37 cellular contexts compared by ENCODE assay signal in the genomic region with DNA sequence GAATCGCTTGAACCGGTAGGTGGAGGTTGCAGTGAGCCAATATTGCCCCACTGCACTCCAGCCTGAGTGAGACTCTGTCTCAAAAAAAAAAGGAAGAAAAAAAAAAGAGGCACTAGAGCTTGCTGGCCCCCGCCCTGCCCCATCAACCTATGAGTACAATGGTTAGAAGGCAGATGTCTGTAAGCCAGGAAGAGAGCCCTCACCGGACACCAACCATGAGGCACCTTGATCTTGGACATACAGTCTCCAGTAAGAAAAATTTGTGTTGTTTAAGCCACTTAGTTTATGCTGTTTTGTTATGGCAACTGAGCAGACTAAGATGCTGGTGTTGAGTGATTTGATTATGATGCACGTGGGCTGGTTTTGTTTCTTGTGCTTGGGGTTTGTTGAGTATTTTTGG.
"Had no signal": no experiment of that assay in that cellular context is flagged by ENCODE, and none has a peak within 500 bp of the region (broad histone marks: within the 10 kb centered on the region; RNA-seq: fewer than 3 reads in every experiment).

No MANE protein-coding gene starts in this region.

- H3K27ac Mint-ChIP-seq: activated B cell treated with CpG ODN at 0.5 μM for 24 hours; activated CD4-positive, alpha-beta memory T cell treated with anti-CD3 and anti-CD28 coated beads for 36 hours; activated CD4-positive, alpha-beta T cell treated with anti-CD3 and anti-CD28 coated beads, Interleukin-2, amount 10 ng/mL, durations not matched to agents 24 days and 14 days; activated CD8-positive, alpha-beta T cell treated with anti-CD3 and anti-CD28 coated beads for 36 hours; activated naive CD4-positive, alpha-beta T cell treated with anti-CD3 and anti-CD28 coated beads for 36 hours; activated naive CD4-positive, alpha-beta T cell treated with anti-CD3 and anti-CD28 coated beads, Interleukin-2, amount 50 U/mL, for 72 hours; activated naive CD8-positive, alpha-beta T cell treated with anti-CD3 and anti-CD28 coated beads for 36 hours; activated T-cell treated with anti-CD3 and anti-CD28 coated beads, Interleukin-2, amount 50 U/mL, for 72 hours; activated T-helper 1 cell treated with anti-CD3 and anti-CD28 coated beads, Interleukin-12 subunit alpha, Interleukin-12 subunit beta, Interleukin-2, Interleukin-4 antibody, amounts not matched to agents 30 ng/mL and 10 ng/mL and 1 ng/mL, durations not matched to agents 14 hours and 24 hours and 36 hours; activated T-helper 17 cell treated with anti-CD3 and anti-CD28 coated beads, Interleukin-2, amount 50 U/mL, for 72 hours; T-helper 1 cell treated with Interleukin-12 subunit alpha and Interleukin-12 subunit beta and Interleukin-4 antibody, amounts not matched to agents 30 μg/mL and 1 μg/mL, for 36 hours; T-helper 2 cell treated with Interferon-gamma antibody and Interleukin-4, amounts not matched to agents 5 μg/mL and 100 μg/mL, for 36 hours had no signal

- DNase-seq: activated B cell treated with CpG ODN at 0.5 μM for 24 hours; activated CD4-positive, alpha-beta memory T cell treated with anti-CD3 and anti-CD28 coated beads for 36 hours; activated CD4-positive, alpha-beta T cell treated with anti-CD3 and anti-CD28 coated beads for 4 hours; activated CD4-positive, alpha-beta T cell treated with anti-CD3 and anti-CD28 coated beads, Interleukin-2, amount 10 ng/mL, durations not matched to agents 24 days and 14 days; activated CD4-positive, alpha-beta T cell treated with anti-CD3 and anti-CD28 coated beads, Interleukin-2, amount 50 U/mL, for 1 hour; activated CD4-positive, alpha-beta T cell treated with anti-CD3 and anti-CD28 coated beads, Interleukin-2, amount 50 U/mL, for 4 hours; activated CD4-positive, CD25-positive, alpha-beta regulatory T cell treated with anti-CD3 and anti-CD28 coated beads, Interleukin-2, amount 50 U/mL, for 72 hours; activated CD8-positive, alpha-beta memory T cell treated with anti-CD3 and anti-CD28 coated beads, Interleukin-2, amount 50 U/mL, for 4 hours; activated CD8-positive, alpha-beta T cell treated with anti-CD3 and anti-CD28 coated beads for 36 hours; activated effector memory CD4-positive, alpha-beta T cell treated with anti-CD3 and anti-CD28 coated beads, Interleukin-2, amount 50 U/mL, for 16 hours; activated gamma-delta T cell treated with Interleukin-2 at 50 U/mL for 16 hours; activated naive CD4-positive, alpha-beta T cell; activated naive CD4-positive, alpha-beta T cell treated with anti-CD3 and anti-CD28 coated beads for 36 hours; activated naive CD4-positive, alpha-beta T cell treated with anti-CD3 and anti-CD28 coated beads, Interleukin-2, amount 50 U/mL, for 16 hours; activated naive CD8-positive, alpha-beta T cell treated with anti-CD3 and anti-CD28 coated beads for 36 hours; activated T-cell treated with anti-CD3 and anti-CD28 coated beads for 4 hours; activated T-cell treated with anti-CD3 and anti-CD28 coated beads, Interleukin-2, amount 50 U/mL, for 1 hour; activated T-cell treated with anti-CD3 and anti-CD28 coated beads, Interleukin-2, amount 50 U/mL, for 4 hours; activated T-cell treated with anti-CD3 and anti-CD28 coated beads, Interleukin-2, amount 50 U/mL, for 72 hours; adrenal gland; amniotic stem cell; aorta; body of pancreas; brain microvascular endothelial cell; T-helper 1 cell; T-helper 2 cell; T-helper 9 cell had no signal

- H3K27me3 Mint-ChIP-seq: activated B cell treated with CpG ODN at 0.5 μM for 24 hours; activated CD4-positive, alpha-beta memory T cell treated with anti-CD3 and anti-CD28 coated beads for 36 hours; activated CD4-positive, alpha-beta T cell treated with anti-CD3 and anti-CD28 coated beads, Interleukin-2, amount 10 ng/mL, durations not matched to agents 24 days and 14 days; activated CD8-positive, alpha-beta T cell treated with anti-CD3 and anti-CD28 coated beads for 36 hours; activated naive CD8-positive, alpha-beta T cell treated with anti-CD3 and anti-CD28 coated beads for 36 hours; activated T-helper 17 cell treated with anti-CD3 and anti-CD28 coated beads, Interleukin-2, amount 50 U/mL, for 72 hours; central memory CD8-positive, alpha-beta T cell had no signal

- FAIRE-seq: astrocyte, TTC549 had no signal

- H3K4me3 ChIP-seq: adrenal gland, body of pancreas, breast epithelium had no signal

- ATAC-seq: activated CD8-positive, alpha-beta T cell treated with anti-CD3 and anti-CD28 coated beads for 36 hours; activated naive CD4-positive, alpha-beta T cell treated with anti-CD3 and anti-CD28 coated beads, Interleukin-2, amount 50 U/mL, for 72 hours; activated T-cell treated with anti-CD3 and anti-CD28 coated beads, Interleukin-2, amount 50 U/mL, for 4 hours; activated T-cell treated with anti-CD3 and anti-CD28 coated beads, Interleukin-2, amount 50 U/mL, for 72 hours; activated T-helper 17 cell treated with anti-CD3 and anti-CD28 coated beads, Interleukin-2, amount 50 U/mL, for 72 hours; body of pancreas had no signal

- H3K27ac ChIP-seq: adrenal gland, body of pancreas, brain microvascular endothelial cell, breast epithelium, VCaP had no signal

- H3K4me3 Mint-ChIP-seq: activated B cell treated with CpG ODN at 0.5 μM for 24 hours; activated CD4-positive, alpha-beta memory T cell treated with anti-CD3 and anti-CD28 coated beads for 36 hours; activated CD4-positive, alpha-beta T cell treated with anti-CD3 and anti-CD28 coated beads, Interleukin-2, amount 10 ng/mL, durations not matched to agents 24 days and 14 days; activated CD8-positive, alpha-beta T cell treated with anti-CD3 and anti-CD28 coated beads for 36 hours; activated naive CD4-positive, alpha-beta T cell treated with anti-CD3 and anti-CD28 coated beads for 36 hours; activated naive CD8-positive, alpha-beta T cell treated with anti-CD3 and anti-CD28 coated beads for 36 hours; activated T-cell treated with anti-CD3 and anti-CD28 coated beads, Interleukin-2, amount 50 U/mL, for 4 hours; activated T-cell treated with anti-CD3 and anti-CD28 coated beads, Interleukin-2, amount 50 U/mL, for 72 hours; activated T-helper 1 cell treated with anti-CD3 and anti-CD28 coated beads, Interleukin-12 subunit alpha, Interleukin-12 subunit beta, Interleukin-2, Interleukin-4 antibody, amounts not matched to agents 30 ng/mL and 10 ng/mL and 1 ng/mL, durations not matched to agents 14 hours and 24 hours and 36 hours; activated T-helper 17 cell treated with anti-CD3 and anti-CD28 coated beads, Interleukin-2, amount 50 U/mL, for 72 hours; central memory CD8-positive, alpha-beta T cell; T-helper 1 cell treated with Interleukin-12 subunit alpha and Interleukin-12 subunit beta and Interleukin-4 antibody, amounts not matched to agents 30 μg/mL and 1 μg/mL, for 36 hours; T-helper 2 cell treated with Interferon-gamma antibody and Interleukin-4, amounts not matched to agents 5 μg/mL and 100 μg/mL, for 36 hours had no signal

- H3K27me3 ChIP-seq: adrenal gland, body of pancreas, brain microvascular endothelial cell, breast epithelium had no signal

- H3K36me3 ChIP-seq: breast epithelium had no signal

- H3K9me3 Mint-ChIP-seq: activated B cell treated with CpG ODN at 0.5 μM for 24 hours; activated CD4-positive, alpha-beta memory T cell treated with anti-CD3 and anti-CD28 coated beads for 36 hours; activated CD4-positive, alpha-beta T cell treated with anti-CD3 and anti-CD28 coated beads, Interleukin-2, amount 10 ng/mL, durations not matched to agents 24 days and 14 days; activated naive CD4-positive, alpha-beta T cell treated with anti-CD3 and anti-CD28 coated beads for 36 hours; activated naive CD8-positive, alpha-beta T cell treated with anti-CD3 and anti-CD28 coated beads for 36 hours; activated T-cell treated with anti-CD3 and anti-CD28 coated beads, Interleukin-2, amount 50 U/mL, for 72 hours; activated T-helper 1 cell treated with anti-CD3 and anti-CD28 coated beads, Interleukin-12 subunit alpha, Interleukin-12 subunit beta, Interleukin-2, Interleukin-4 antibody, amounts not matched to agents 30 ng/mL and 10 ng/mL and 1 ng/mL, durations not matched to agents 14 hours and 24 hours and 36 hours; activated T-helper 17 cell treated with anti-CD3 and anti-CD28 coated beads, Interleukin-2, amount 50 U/mL, for 72 hours; central memory CD8-positive, alpha-beta T cell; T-helper 1 cell treated with Interleukin-12 subunit alpha and Interleukin-12 subunit beta and Interleukin-4 antibody, amounts not matched to agents 30 μg/mL and 1 μg/mL, for 36 hours; T-helper 2 cell treated with Interferon-gamma antibody and Interleukin-4, amounts not matched to agents 5 μg/mL and 100 μg/mL, for 36 hours had no signal

- H3K9me3 ChIP-seq: adrenal gland, body of pancreas, breast epithelium had no signal

- H3K4me1 ChIP-seq: adrenal gland, body of pancreas, breast epithelium had no signal

- H3K4me1 Mint-ChIP-seq: activated B cell treated with CpG ODN at 0.5 μM for 24 hours had no signal
